ENCODE assay signal across 15 cellular contexts in genomic region chr4:76607846-76608245, GRCh38.
DNase-seq lines count a peak whose midpoint lies in the region; ATAC-seq and TF ChIP-seq lines count a peak whose summit lies in the region.
"Had no signal": no experiment of that assay in that cellular context is flagged by ENCODE, and none has a peak within 500 bp of the region (broad histone marks: within the 10 kb centered on the region; RNA-seq: fewer than 3 reads in every experiment).

No MANE protein-coding gene starts in this region.

- no peaks in the 10 kb centered on the region for H3K9me3 Mint-ChIP-seq in endodermal cell
- H3K9me3 Mint-ChIP-seq: activated CD4-positive, alpha-beta T cell treated with anti-CD3 and anti-CD28 coated beads, Interleukin-2, amount 10 ng/mL, durations not matched to agents 24 days and 14 days; activated T-cell treated with anti-CD3 and anti-CD28 coated beads, Interleukin-2, amount 50 U/mL, for 4 hours; CD4-positive, alpha-beta T cell had no signal

- H3K27me3 ChIP-seq in endodermal cell (ENCODE audit: control insufficient read depth, insufficient read depth, low read length, poor library complexity, severe bottlenecking) (no peaks in the 10 kb centered on the region), thoracic aorta (replicated peaks; ENCODE audit: insufficient read depth) (no peaks in the 10 kb centered on the region)

- H3K4me3 ChIP-seq in endodermal cell (ENCODE audit: low read length), result no peak overlapping the region
- H3K4me3 ChIP-seq in thoracic aorta, result no peak overlapping the region
- H3K4me3 ChIP-seq: skin epidermis had no signal

- H3K4me1 ChIP-seq in endodermal cell (ENCODE audit: control insufficient read depth, insufficient read depth, low read length) (peaks cover 20% of the 10 kb centered on the region), thoracic aorta (ENCODE audit: control insufficient read depth in 1 of 2, low read depth in 2 of 2) (peaks cover 46 to 95% of the 10 kb centered on the region in 2 donors)

- no peaks in the 10 kb centered on the region for H3K27me3 Mint-ChIP-seq in endodermal cell (ENCODE audit: insufficient read depth)

- WGBS in endodermal cell (ENCODE audit: insufficient coverage in 1 of 2, insufficient read length in 1 of 2), 2 experiments, result 98% methylated on average over 1 of the region's 1 CpG; no CpG with 5 or more reads in 1 of the 2 experiments

- no peak overlapping the region for H3K27ac Mint-ChIP-seq in endodermal cell
- H3K27ac Mint-ChIP-seq: activated CD4-positive, alpha-beta T cell treated with anti-CD3 and anti-CD28 coated beads, Interleukin-2, amount 10 ng/mL, durations not matched to agents 24 days and 14 days; CD4-positive, alpha-beta T cell had no signal

- DNase-seq in endodermal cell (no peak), thoracic aorta (ENCODE audit: low spot score) (no peak), NCI-H2029 treated with DMSO at 0.1 percent for 48 hours (lab: John Stamatoyannopoulos, UW) (no peak), SW480 (ENCODE audit: low spot score) (no peak), anterior cingulate cortex (lab: John Stamatoyannopoulos, UW) (no peak)
- DNase-seq: activated CD4-positive, alpha-beta T cell treated with anti-CD3 and anti-CD28 coated beads, Interleukin-2, amount 10 ng/mL, durations not matched to agents 24 days and 14 days; activated T-cell treated with anti-CD3 and anti-CD28 coated beads, Interleukin-2, amount 50 U/mL, for 4 hours; amniotic stem cell; CD4-positive, alpha-beta T cell; dermis blood vessel endothelial cell; NCI-H1048; NCI-H446 treated with DMSO at 0.1 percent for 48 hours had no signal

- H3K36me3 ChIP-seq in endodermal cell (ENCODE audit: control insufficient read depth, insufficient read depth, low read length), result no peaks in the 10 kb centered on the region
- no peaks in the 10 kb centered on the region for H3K36me3 ChIP-seq in thoracic aorta

- ATAC-seq in GM21367 (IDR thresholded peaks at IDR 0.05; ENCODE audit: unreplicated experiment) (peak; percentile 19), HG03108 (IDR thresholded peaks at IDR 0.05; ENCODE audit: unreplicated experiment) (peak; percentile 11), thoracic aorta (ENCODE audit: insufficient number of reproducible peaks, low FRiP score, low read depth) (no peak)
- ATAC-seq: activated T-cell treated with anti-CD3 and anti-CD28 coated beads, Interleukin-2, amount 50 U/mL, for 4 hours had no signal

- no peak for TF ChIP-seq CTCF in endodermal cell (conservative IDR thresholded peaks at IDR 0.05)
- TF ChIP-seq CTCF in thoracic aorta (IDR thresholded peaks at IDR 0.05), result no peak

- H3K9ac ChIP-seq in endodermal cell (ENCODE audit: extremely low read depth, low read length, poor library complexity, severe bottlenecking), result no peak overlapping the region

- H3K4me3 Mint-ChIP-seq in endodermal cell, result no peak overlapping the region
- H3K4me3 Mint-ChIP-seq: activated CD4-positive, alpha-beta T cell treated with anti-CD3 and anti-CD28 coated beads, Interleukin-2, amount 10 ng/mL, durations not matched to agents 24 days and 14 days; activated T-cell treated with anti-CD3 and anti-CD28 coated beads, Interleukin-2, amount 50 U/mL, for 4 hours; CD4-positive, alpha-beta T cell had no signal

- H3K9me3 ChIP-seq in endodermal cell (ENCODE audit: control insufficient read depth, low read length) (no peaks in the 10 kb centered on the region), thoracic aorta (no peaks in the 10 kb centered on the region)

- H3K27ac ChIP-seq in endodermal cell (ENCODE audit: low read depth, low read length), result peak overlapping the region; percentile 14
- peak overlapping the region; percentile 85 to 90 for H3K27ac ChIP-seq in thoracic aorta
- H3K27ac ChIP-seq: skin epidermis had no signal

- H3K36me3 Mint-ChIP-seq in endodermal cell (ENCODE audit: low read depth), result no peaks in the 10 kb centered on the region

- H3K4me1 Mint-ChIP-seq in endodermal cell, result peaks cover 38% of the 10 kb centered on the region
- H3K4me1 Mint-ChIP-seq: activated CD4-positive, alpha-beta T cell treated with anti-CD3 and anti-CD28 coated beads, Interleukin-2, amount 10 ng/mL, durations not matched to agents 24 days and 14 days had no signal
